Comparison of ENCODE assay signal across 8 cellular contexts in genomic region chr11:125902315-125902926, GRCh38. TPM values are rescaled to one million over a fixed set of nuclear protein-coding genes. Genes with fewer than 3 reads are reported as not detected.
DNase-seq lines count a peak whose midpoint lies in the region; ATAC-seq and TF ChIP-seq lines count a peak whose summit lies in the region.

No MANE protein-coding gene starts in this region.

- peaks cover 24% of the 10 kb centered on the region for H3K4me1 Mint-ChIP-seq in nephron progenitor cell

- H3K27me3 ChIP-seq in ectodermal cell (ENCODE audit: control insufficient read depth, insufficient read depth, low read length, poor library complexity, severe bottlenecking) = peaks cover 24% of the 10 kb centered on the region

- peak overlapping the region; percentile 55 for H3K4me3 ChIP-seq in ectodermal cell (ENCODE audit: insufficient read depth, low read depth, low read length)

- no peak overlapping the region for H3K27ac Mint-ChIP-seq in nephron progenitor cell

- no peak overlapping the region for H3K27ac ChIP-seq in ectodermal cell (ENCODE audit: insufficient read depth, low read depth, low read length, poor library complexity, severe bottlenecking)

- no peaks in the 10 kb centered on the region for H3K9me3 ChIP-seq in ectodermal cell (ENCODE audit: control insufficient read depth, low read length)

- peaks cover 43% of the 10 kb centered on the region for H3K27me3 Mint-ChIP-seq in nephron progenitor cell (ENCODE audit: low read depth, poor library complexity)

- H3K36me3 Mint-ChIP-seq in nephron progenitor cell (ENCODE audit: low read depth) = peaks cover 9% of the 10 kb centered on the region

- ATAC-seq in GM21381 (IDR thresholded peaks at IDR 0.05; ENCODE audit: unreplicated experiment) (no peak), GM21717 (IDR thresholded peaks at IDR 0.05; ENCODE audit: unreplicated experiment) (no peak)

- no peaks in the 10 kb centered on the region for H3K4me1 ChIP-seq in ectodermal cell (ENCODE audit: control insufficient read depth, insufficient read depth, low read length)

- TF ChIP-seq CTCF in nephron progenitor cell (IDR thresholded peaks at IDR 0.05) = no peak

- peak overlapping the region; percentile 99 for H3K4me3 Mint-ChIP-seq in nephron progenitor cell

- DNase-seq in DMS53 (lab: John Stamatoyannopoulos, UW) (peak; percentile 61), NCI-H69 (lab: John Stamatoyannopoulos, UW) (peak; percentile 44), nephron progenitor cell (no peak), NCI-H524 (lab: John Stamatoyannopoulos, UW) (no peak)
- no peak for DNase-seq in stimulated activated CD4-positive, alpha-beta T cell treated with anti-CD3 and anti-CD28 coated beads, Interleukin-1b, Interleukin-23, amount 100 ng/mL, for 48 hours

- H3K36me3 ChIP-seq in ectodermal cell (ENCODE audit: control insufficient read depth, insufficient read depth, low read length) = no peaks in the 10 kb centered on the region

- 68 to 69% methylated on average over 19 of the region's 19 CpGs for WGBS in ectodermal cell, 2 experiments

- peaks cover 19% of the 10 kb centered on the region for H3K9me3 Mint-ChIP-seq in nephron progenitor cell

RNA-seq across cellular contexts. Expression of gene PUS3, which starts 0.6 kb away (rescaled TPM):
- 19.3 TPM for polyA plus RNA-seq in ectodermal cell (2013, experiment 1 of 4)
- 20.0 TPM for polyA plus RNA-seq in ectodermal cell (2013, experiment 2 of 4)
- 16.0 TPM for polyA plus RNA-seq in ectodermal cell (2013, experiment 3 of 4)
- 22.3 TPM for polyA plus RNA-seq in ectodermal cell (2013, experiment 4 of 4)

RNA-seq across cellular contexts. Expression of gene DDX25, which starts 1.9 kb away (rescaled TPM):
- polyA plus RNA-seq in ectodermal cell (2013, experiment 1 of 4) = 13.8 TPM
- 15.0 TPM for polyA plus RNA-seq in ectodermal cell (2013, experiment 2 of 4)
- 12.4 TPM for polyA plus RNA-seq in ectodermal cell (2013, experiment 3 of 4)
- 13.7 TPM for polyA plus RNA-seq in ectodermal cell (2013, experiment 4 of 4)

RNA-seq across cellular contexts. Expression of gene HYLS1, which starts 15.0 kb away (rescaled TPM):
- polyA plus RNA-seq in ectodermal cell (2013, experiment 1 of 4) = 7.3 TPM
- polyA plus RNA-seq in ectodermal cell (2013, experiment 2 of 4) = 6.9 TPM
- polyA plus RNA-seq in ectodermal cell (2013, experiment 3 of 4) = 5.9 TPM
- polyA plus RNA-seq in ectodermal cell (2013, experiment 4 of 4) = 6.0 TPM

RNA-seq across cellular contexts. Expression of gene VSIG10L2, which starts 43.4 kb away (rescaled TPM):
- polyA plus RNA-seq in ectodermal cell (2013, experiment 1 of 4) = not detected
- polyA plus RNA-seq in ectodermal cell (2013, experiment 2 of 4) = not detected
- not detected for polyA plus RNA-seq in ectodermal cell (2013, experiment 3 of 4)
- polyA plus RNA-seq in ectodermal cell (2013, experiment 4 of 4) = not detected

Comparison
In these comparisons a context has a peak if more than half of its experiments do, and no peak if none do; other contexts are left out.
1. DNase-seq: peak in DMS53 (single experiment) and NCI-H69 (single experiment); none in nephron progenitor cell (single experiment), stimulated activated CD4-positive, alpha-beta T cell treated with anti-CD3 and anti-CD28 coated beads, Interleukin-1b, Interleukin-23, amount 100 ng/mL, for 48 hours (single experiment) and NCI-H524 (0 of 2).